ENCODE assay signal across 1 cellular context in the genomic region with DNA sequence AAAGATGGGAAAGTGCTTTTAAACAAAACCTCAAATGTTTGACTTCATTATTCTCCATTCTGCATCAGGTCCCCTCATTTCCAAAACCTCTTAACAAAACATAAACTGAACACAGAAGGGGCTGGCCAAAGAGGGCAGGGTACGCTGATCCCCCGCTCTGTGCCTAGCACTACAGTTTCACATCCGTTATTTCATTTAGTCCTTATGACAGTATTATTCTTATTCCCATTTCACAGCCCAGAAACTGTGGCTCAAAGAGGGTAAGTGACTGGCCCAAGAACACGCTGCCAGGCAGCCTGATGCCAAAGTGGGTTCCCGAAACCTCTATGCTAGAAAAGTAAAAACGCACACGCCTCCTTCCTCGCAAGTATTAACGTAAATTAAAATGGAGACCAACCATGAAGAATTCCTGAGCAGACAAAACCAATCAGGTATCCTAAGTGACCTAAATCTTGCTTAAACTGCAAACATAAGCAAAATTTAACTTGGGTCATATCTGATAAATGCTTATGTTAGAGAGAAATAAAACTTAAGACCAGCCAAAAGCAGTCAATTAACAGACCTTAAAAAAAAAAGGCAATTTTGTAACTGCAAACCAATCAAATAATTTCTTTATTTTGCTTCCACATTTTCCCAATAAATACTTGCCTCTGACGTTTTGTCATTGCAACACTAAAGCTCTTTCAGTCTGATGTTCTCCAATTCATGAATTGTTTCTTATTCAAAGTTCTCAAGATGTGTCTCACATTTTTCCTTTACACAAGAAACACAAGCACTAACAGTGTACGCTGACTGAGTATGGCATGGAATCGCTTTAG.
TF ChIP-seq lines count a peak whose summit lies in the region.

No MANE protein-coding gene starts in this region.

TF ChIP-seq in K562, 482 proteins besides CTCF, POLR2A, EP300 and RAD21 (continued from another document and continues in another):
- TF ChIP-seq, protein P1, sequence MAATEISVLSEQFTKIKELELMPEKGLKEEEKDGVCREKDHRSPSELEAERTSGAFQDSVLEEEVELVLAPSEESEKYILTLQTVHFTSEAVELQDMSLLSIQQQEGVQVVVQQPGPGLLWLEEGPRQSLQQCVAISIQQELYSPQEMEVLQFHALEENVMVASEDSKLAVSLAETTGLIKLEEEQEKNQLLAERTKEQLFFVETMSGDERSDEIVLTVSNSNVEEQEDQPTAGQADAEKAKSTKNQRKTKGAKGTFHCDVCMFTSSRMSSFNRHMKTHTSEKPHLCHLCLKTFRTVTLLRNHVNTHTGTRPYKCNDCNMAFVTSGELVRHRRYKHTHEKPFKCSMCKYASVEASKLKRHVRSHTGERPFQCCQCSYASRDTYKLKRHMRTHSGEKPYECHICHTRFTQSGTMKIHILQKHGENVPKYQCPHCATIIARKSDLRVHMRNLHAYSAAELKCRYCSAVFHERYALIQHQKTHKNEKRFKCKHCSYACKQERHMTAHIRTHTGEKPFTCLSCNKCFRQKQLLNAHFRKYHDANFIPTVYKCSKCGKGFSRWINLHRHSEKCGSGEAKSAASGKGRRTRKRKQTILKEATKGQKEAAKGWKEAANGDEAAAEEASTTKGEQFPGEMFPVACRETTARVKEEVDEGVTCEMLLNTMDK (IDR thresholded peaks at IDR 0.05; ENCODE audit: borderline replicate concordance, insufficient read depth, low read depth, low read length, poor library complexity, severe bottlenecking) = no peak
- TF ChIP-seq, protein P2, sequence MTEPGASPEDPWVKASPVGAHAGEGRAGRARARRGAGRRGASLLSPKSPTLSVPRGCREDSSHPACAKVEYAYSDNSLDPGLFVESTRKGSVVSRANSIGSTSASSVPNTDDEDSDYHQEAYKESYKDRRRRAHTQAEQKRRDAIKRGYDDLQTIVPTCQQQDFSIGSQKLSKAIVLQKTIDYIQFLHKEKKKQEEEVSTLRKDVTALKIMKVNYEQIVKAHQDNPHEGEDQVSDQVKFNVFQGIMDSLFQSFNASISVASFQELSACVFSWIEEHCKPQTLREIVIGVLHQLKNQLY (CRISPR knock-in tag; conservative IDR thresholded peaks at IDR 0.05) = 0 out of 4 replicates have a peak, but pooled peaks of 1 of the 2 experiments have one; percentile 41
- TF ChIP-seq USF2 (CRISPR knock-in tag; IDR thresholded peaks at IDR 0.05) (no peak), MEIS2 (IDR thresholded peaks at IDR 0.05; ENCODE audit: partially characterized antibody) (no peak), CHD1 (IDR thresholded peaks at IDR 0.05; ENCODE audit: low read length) (no peak), ZNF316 (IDR thresholded peaks at IDR 0.05) (peak; percentile 96), KAT8 (IDR thresholded peaks at IDR 0.05; ENCODE audit: low read depth) (no peak), IFI16 (CRISPR knock-in tag; IDR thresholded peaks at IDR 0.05) (no peak), MAFK (IDR thresholded peaks at IDR 0.05; ENCODE audit: low read length) (peak; percentile 88), GABPB2 (CRISPR knock-in tag; conservative IDR thresholded peaks at IDR 0.05) (no peak), RBM25 (IDR thresholded peaks at IDR 0.05; ENCODE audit: low read depth, low read length, severe bottlenecking) (no peak), STAT5B (CRISPR knock-in tag; IDR thresholded peaks at IDR 0.05) (no peak), FOXK1 (CRISPR knock-in tag; IDR thresholded peaks at IDR 0.05; ENCODE audit: borderline replicate concordance) (peak; percentile 41; the same call in 1 of the 2 replicates), NFATC3 (IDR thresholded peaks at IDR 0.05) (0 out of 2 replicates have a peak, but pooled peaks have one; percentile 15), CBX3 (IDR thresholded peaks at IDR 0.05; ENCODE audit: borderline replicate concordance in 1 of 2, low read length in 2 of 2) (no peak), ZNF717 (CRISPR knock-in tag; IDR thresholded peaks at IDR 0.05) (no peak), ELF2 (CRISPR knock-in tag; IDR thresholded peaks at IDR 0.05) (no peak), ZBTB40 (IDR thresholded peaks at IDR 0.05) (peak; percentile 69), ZBTB40 (CRISPR knock-in tag; IDR thresholded peaks at IDR 0.05) (no peak), ZFP1 (CRISPR knock-in tag; IDR thresholded peaks at IDR 0.05) (no peak), HCFC1 (IDR thresholded peaks at IDR 0.05; ENCODE audit: low read depth, low read length) (no peak), CBFB (CRISPR knock-in tag; IDR thresholded peaks at IDR 0.05) (no peak), CEBPB (tag; IDR thresholded peaks at IDR 0.05) (peak; percentile 78), ZBTB1 (CRISPR knock-in tag; IDR thresholded peaks at IDR 0.05; ENCODE audit: borderline replicate concordance, low read depth) (no peak), SMARCA4 (IDR thresholded peaks at IDR 0.05) (0 out of 2 replicates have a peak, but pooled peaks have one; percentile 15), WHSC1 (IDR thresholded peaks at IDR 0.05; ENCODE audit: low read length) (no peak), RAD51 (IDR thresholded peaks at IDR 0.05; ENCODE audit: borderline replicate concordance, low read depth) (no peak), HNRNPL (IDR thresholded peaks at IDR 0.05; ENCODE audit: low read depth, low read length) (no peak)
- TF ChIP-seq, protein P3, sequence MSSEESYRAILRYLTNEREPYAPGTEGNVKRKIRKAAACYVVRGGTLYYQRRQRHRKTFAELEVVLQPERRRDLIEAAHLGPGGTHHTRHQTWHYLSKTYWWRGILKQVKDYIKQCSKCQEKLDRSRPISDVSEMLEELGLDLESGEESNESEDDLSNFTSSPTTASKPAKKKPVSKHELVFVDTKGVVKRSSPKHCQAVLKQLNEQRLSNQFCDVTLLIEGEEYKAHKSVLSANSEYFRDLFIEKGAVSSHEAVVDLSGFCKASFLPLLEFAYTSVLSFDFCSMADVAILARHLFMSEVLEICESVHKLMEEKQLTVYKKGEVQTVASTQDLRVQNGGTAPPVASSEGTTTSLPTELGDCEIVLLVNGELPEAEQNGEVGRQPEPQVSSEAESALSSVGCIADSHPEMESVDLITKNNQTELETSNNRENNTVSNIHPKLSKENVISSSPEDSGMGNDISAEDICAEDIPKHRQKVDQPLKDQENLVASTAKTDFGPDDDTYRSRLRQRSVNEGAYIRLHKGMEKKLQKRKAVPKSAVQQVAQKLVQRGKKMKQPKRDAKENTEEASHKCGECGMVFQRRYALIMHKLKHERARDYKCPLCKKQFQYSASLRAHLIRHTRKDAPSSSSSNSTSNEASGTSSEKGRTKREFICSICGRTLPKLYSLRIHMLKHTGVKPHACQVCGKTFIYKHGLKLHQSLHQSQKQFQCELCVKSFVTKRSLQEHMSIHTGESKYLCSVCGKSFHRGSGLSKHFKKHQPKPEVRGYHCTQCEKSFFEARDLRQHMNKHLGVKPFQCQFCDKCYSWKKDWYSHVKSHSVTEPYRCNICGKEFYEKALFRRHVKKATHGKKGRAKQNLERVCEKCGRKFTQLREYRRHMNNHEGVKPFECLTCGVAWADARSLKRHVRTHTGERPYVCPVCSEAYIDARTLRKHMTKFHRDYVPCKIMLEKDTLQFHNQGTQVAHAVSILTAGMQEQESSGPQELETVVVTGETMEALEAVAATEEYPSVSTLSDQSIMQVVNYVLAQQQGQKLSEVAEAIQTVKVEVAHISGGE (CRISPR knock-in tag; IDR thresholded peaks at IDR 0.05) = no peak; a peak in 1 of 6 replicates
- TF ChIP-seq, protein P4, sequence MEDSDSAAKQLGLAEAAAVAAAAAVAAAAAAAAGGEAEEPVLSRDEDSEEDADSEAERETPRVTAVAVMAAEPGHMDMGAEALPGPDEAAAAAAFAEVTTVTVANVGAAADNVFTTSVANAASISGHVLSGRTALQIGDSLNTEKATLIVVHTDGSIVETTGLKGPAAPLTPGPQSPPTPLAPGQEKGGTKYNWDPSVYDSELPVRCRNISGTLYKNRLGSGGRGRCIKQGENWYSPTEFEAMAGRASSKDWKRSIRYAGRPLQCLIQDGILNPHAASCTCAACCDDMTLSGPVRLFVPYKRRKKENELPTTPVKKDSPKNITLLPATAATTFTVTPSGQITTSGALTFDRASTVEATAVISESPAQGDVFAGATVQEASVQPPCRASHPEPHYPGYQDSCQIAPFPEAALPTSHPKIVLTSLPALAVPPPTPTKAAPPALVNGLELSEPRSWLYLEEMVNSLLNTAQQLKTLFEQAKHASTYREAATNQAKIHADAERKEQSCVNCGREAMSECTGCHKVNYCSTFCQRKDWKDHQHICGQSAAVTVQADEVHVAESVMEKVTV (CRISPR knock-in tag; IDR thresholded peaks at IDR 0.05) = no peak
- TF ChIP-seq, protein P5, sequence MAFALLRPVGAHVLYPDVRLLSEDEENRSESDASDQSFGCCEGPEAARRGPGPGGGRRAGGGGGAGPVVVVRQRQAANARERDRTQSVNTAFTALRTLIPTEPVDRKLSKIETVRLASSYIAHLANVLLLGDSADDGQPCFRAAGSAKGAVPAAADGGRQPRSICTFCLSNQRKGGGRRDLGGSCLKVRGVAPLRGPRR (CRISPR knock-in tag; IDR thresholded peaks at IDR 0.05) = 0 out of 2 replicates have a peak, but pooled peaks have one; percentile 19
- TF ChIP-seq, protein P6, sequence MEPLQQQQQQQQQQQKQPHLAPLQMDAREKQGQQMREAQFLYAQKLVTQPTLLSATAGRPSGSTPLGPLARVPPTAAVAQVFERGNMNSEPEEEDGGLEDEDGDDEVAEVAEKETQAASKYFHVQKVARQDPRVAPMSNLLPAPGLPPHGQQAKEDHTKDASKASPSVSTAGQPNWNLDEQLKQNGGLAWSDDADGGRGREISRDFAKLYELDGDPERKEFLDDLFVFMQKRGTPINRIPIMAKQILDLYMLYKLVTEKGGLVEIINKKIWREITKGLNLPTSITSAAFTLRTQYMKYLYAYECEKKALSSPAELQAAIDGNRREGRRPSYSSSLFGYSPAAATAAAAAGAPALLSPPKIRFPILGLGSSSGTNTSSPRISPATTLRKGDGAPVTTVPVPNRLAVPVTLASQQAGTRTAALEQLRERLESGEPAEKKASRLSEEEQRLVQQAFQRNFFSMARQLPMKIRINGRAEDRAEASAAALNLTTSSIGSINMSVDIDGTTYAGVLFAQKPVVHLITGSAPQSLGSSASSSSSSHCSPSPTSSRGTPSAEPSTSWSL (CRISPR knock-in tag; IDR thresholded peaks at IDR 0.05; ENCODE audit: borderline replicate concordance) = no peak
- TF ChIP-seq, protein P7, sequence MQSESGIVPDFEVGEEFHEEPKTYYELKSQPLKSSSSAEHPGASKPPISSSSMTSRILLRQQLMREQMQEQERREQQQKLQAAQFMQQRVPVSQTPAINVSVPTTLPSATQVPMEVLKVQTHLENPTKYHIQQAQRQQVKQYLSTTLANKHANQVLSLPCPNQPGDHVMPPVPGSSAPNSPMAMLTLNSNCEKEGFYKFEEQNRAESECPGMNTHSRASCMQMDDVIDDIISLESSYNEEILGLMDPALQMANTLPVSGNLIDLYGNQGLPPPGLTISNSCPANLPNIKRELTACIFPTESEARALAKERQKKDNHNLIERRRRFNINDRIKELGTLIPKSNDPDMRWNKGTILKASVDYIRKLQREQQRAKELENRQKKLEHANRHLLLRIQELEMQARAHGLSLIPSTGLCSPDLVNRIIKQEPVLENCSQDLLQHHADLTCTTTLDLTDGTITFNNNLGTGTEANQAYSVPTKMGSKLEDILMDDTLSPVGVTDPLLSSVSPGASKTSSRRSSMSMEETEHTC (IDR thresholded peaks at IDR 0.05) = no peak
